1 cellular context compared by ENCODE assay signal in the genomic region with DNA sequence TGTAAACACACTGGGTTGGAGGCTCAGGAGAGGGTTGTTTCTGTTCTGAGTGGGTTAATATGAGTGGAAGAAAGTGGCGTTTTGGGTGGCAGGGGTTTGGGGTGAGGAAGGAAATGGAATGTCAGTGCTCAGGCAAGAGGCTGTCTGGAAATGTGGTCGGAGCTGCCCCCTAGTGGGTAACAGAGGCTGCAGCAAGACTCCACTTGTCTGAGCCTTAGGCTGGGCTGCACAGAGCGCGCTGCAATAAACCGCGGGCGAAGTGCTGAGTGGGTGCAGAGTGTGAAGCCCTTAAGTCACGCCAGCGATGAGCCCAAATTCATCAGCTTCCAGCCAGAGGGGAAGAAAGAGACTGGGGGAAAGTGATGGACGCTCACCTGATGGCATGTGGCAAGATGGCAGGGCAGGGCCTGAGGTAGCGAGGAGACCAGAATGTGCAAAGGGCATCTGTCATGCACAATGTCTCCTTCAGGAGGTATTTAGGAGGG.
A peak's percentile ranks its signal among the peaks of the same experiment; 100 is the strongest.
TF ChIP-seq lines count a peak whose summit lies in the region.

No MANE protein-coding gene starts in this region.

TF ChIP-seq in GM12878, 131 proteins besides CTCF, POLR2A, EP300 and RAD21 (continued from another document and continues in another):
- TF ChIP-seq, protein P1, sequence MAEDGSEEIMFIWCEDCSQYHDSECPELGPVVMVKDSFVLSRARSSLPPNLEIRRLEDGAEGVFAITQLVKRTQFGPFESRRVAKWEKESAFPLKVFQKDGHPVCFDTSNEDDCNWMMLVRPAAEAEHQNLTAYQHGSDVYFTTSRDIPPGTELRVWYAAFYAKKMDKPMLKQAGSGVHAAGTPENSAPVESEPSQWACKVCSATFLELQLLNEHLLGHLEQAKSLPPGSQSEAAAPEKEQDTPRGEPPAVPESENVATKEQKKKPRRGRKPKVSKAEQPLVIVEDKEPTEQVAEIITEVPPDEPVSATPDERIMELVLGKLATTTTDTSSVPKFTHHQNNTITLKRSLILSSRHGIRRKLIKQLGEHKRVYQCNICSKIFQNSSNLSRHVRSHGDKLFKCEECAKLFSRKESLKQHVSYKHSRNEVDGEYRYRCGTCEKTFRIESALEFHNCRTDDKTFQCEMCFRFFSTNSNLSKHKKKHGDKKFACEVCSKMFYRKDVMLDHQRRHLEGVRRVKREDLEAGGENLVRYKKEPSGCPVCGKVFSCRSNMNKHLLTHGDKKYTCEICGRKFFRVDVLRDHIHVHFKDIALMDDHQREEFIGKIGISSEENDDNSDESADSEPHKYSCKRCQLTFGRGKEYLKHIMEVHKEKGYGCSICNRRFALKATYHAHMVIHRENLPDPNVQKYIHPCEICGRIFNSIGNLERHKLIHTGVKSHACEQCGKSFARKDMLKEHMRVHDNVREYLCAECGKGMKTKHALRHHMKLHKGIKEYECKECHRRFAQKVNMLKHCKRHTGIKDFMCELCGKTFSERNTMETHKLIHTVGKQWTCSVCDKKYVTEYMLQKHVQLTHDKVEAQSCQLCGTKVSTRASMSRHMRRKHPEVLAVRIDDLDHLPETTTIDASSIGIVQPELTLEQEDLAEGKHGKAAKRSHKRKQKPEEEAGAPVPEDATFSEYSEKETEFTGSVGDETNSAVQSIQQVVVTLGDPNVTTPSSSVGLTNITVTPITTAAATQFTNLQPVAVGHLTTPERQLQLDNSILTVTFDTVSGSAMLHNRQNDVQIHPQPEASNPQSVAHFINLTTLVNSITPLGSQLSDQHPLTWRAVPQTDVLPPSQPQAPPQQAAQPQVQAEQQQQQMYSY (CRISPR knock-in tag; IDR thresholded peaks at IDR 0.05), result no peak
- TF ChIP-seq NR2F1 (conservative IDR thresholded peaks at IDR 0.05) (no peak), SIN3A (IDR thresholded peaks at IDR 0.05; ENCODE audit: low read depth, low read length) (no peak), YY1 (IDR thresholded peaks at IDR 0.05; ENCODE audit: low read depth, low read length) (peak; percentile 67), CHD2 (IDR thresholded peaks at IDR 0.05; ENCODE audit: borderline replicate concordance, low read depth, low read length) (no peak), POLR2AphosphoS2 (IDR thresholded peaks at IDR 0.05; ENCODE audit: low read depth, low read length) (no peak), NRF1 (conservative IDR thresholded peaks at IDR 0.05; ENCODE audit: low read depth, low read length) (no peak), GABPA (IDR thresholded peaks at IDR 0.05; ENCODE audit: low read depth) (no peak), ZBED1 (IDR thresholded peaks at IDR 0.05; ENCODE audit: borderline replicate concordance) (no peak), ZNF207 (IDR thresholded peaks at IDR 0.05; ENCODE audit: borderline replicate concordance) (0 out of 2 replicates have a peak, but pooled peaks have one; percentile 58), BHLHE40 (IDR thresholded peaks at IDR 0.05; ENCODE audit: borderline replicate concordance in 1 of 2, low read depth in 2 of 2, low read length in 1 of 2) (no peak), ZSCAN29 (IDR thresholded peaks at IDR 0.05) (no peak), SMARCA5 (IDR thresholded peaks at IDR 0.05) (peak; percentile 63; the same call in 1 of the 2 replicates), MTA2 (IDR thresholded peaks at IDR 0.05; ENCODE audit: low read depth) (no peak), IKZF2 (IDR thresholded peaks at IDR 0.05) (0 out of 4 replicates have a peak, but pooled peaks of 1 of the 2 experiments have one; percentile 7), ATF7 (IDR thresholded peaks at IDR 0.05; ENCODE audit: low read depth) (0 out of 2 replicates have a peak, but pooled peaks have one; percentile 9), KDM1A (IDR thresholded peaks at IDR 0.05; ENCODE audit: borderline replicate concordance) (no peak), NR2C1 (IDR thresholded peaks at IDR 0.05) (no peak), SPI1 (IDR thresholded peaks at IDR 0.05; ENCODE audit: borderline replicate concordance, insufficient read depth, low read depth, low read length) (0 out of 2 replicates have a peak, but pooled peaks have one; percentile 7), IKZF1 (conservative IDR thresholded peaks at IDR 0.05) (no peak), RB1 (IDR thresholded peaks at IDR 0.05; ENCODE audit: borderline replicate concordance) (peak; percentile 56; the same call in 1 of the 2 replicates), SIX5 (IDR thresholded peaks at IDR 0.05; ENCODE audit: low read depth, low read length, severe bottlenecking) (no peak), CBFB (IDR thresholded peaks at IDR 0.05; ENCODE audit: low read depth) (no peak), RELA (IDR thresholded peaks at IDR 0.05; ENCODE audit: borderline replicate concordance, partially characterized antibody) (no peak), EGR1 (IDR thresholded peaks at IDR 0.05; ENCODE audit: borderline replicate concordance in 1 of 2, low read depth in 2 of 2, low read length in 2 of 2) (no peak), POLR2AphosphoS5 (IDR thresholded peaks at IDR 0.05; ENCODE audit: low read length) (no peak), JUNB (IDR thresholded peaks at IDR 0.05) (no peak), SMC3 (IDR thresholded peaks at IDR 0.05; ENCODE audit: borderline replicate concordance, low read length) (peak; percentile 89), GATAD2B (conservative IDR thresholded peaks at IDR 0.05; ENCODE audit: low read depth) (no peak), HDAC2 (IDR thresholded peaks at IDR 0.05) (no peak), SUZ12 (IDR thresholded peaks at IDR 0.05; ENCODE audit: unreplicated experiment) (no peak), CEBPB (IDR thresholded peaks at IDR 0.05; ENCODE audit: borderline replicate concordance in 1 of 2, low read depth in 2 of 2, low read length in 2 of 2) (no peak), ASH2L (IDR thresholded peaks at IDR 0.05; ENCODE audit: borderline replicate concordance, low read depth) (no peak), MTA3 (IDR thresholded peaks at IDR 0.05; ENCODE audit: borderline replicate concordance, low read length) (no peak), HDGF (IDR thresholded peaks at IDR 0.05) (no peak), SMAD5 (IDR thresholded peaks at IDR 0.05; ENCODE audit: low read depth) (no peak)
- TF ChIP-seq, protein P2, sequence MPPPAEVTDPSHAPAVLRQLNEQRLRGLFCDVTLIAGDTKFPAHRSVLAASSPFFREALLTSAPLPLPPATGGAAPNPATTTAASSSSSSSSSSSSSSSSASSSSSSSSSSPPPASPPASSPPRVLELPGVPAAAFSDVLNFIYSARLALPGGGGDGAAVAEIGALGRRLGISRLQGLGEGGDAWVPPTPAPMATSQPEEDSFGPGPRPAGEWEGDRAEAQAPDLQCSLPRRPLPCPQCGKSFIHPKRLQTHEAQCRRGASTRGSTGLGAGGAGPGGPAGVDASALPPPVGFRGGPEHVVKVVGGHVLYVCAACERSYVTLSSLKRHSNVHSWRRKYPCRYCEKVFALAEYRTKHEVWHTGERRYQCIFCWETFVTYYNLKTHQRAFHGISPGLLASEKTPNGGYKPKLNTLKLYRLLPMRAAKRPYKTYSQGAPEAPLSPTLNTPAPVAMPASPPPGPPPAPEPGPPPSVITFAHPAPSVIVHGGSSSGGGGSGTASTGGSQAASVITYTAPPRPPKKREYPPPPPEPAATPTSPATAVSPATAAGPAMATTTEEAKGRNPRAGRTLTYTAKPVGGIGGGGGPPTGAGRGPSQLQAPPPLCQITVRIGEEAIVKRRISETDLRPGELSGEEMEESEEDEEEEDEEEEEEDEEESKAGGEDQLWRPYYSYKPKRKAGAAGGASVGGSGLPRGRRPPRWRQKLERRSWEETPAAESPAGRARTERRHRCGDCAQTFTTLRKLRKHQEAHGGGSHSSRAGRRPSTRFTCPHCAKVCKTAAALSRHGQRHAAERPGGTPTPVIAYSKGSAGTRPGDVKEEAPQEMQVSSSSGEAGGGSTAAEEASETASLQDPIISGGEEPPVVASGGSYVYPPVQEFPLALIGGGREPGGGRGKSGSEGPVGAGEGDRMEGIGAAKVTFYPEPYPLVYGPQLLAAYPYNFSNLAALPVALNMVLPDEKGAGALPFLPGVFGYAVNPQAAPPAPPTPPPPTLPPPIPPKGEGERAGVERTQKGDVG (CRISPR knock-in tag; IDR thresholded peaks at IDR 0.05), result no peak
- TF ChIP-seq, protein P3, sequence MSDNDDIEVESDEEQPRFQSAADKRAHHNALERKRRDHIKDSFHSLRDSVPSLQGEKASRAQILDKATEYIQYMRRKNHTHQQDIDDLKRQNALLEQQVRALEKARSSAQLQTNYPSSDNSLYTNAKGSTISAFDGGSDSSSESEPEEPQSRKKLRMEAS (IDR thresholded peaks at IDR 0.05; ENCODE audit: low read depth, low read length), result no peak
- TF ChIP-seq, protein P4, sequence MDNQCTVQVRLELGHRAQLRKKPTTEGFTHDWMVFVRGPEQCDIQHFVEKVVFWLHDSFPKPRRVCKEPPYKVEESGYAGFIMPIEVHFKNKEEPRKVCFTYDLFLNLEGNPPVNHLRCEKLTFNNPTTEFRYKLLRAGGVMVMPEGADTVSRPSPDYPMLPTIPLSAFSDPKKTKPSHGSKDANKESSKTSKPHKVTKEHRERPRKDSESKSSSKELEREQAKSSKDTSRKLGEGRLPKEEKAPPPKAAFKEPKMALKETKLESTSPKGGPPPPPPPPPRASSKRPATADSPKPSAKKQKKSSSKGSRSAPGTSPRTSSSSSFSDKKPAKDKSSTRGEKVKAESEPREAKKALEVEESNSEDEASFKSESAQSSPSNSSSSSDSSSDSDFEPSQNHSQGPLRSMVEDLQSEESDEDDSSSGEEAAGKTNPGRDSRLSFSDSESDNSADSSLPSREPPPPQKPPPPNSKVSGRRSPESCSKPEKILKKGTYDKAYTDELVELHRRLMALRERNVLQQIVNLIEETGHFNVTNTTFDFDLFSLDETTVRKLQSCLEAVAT (IDR thresholded peaks at IDR 0.05), result no peak
- TF ChIP-seq, protein P5, sequence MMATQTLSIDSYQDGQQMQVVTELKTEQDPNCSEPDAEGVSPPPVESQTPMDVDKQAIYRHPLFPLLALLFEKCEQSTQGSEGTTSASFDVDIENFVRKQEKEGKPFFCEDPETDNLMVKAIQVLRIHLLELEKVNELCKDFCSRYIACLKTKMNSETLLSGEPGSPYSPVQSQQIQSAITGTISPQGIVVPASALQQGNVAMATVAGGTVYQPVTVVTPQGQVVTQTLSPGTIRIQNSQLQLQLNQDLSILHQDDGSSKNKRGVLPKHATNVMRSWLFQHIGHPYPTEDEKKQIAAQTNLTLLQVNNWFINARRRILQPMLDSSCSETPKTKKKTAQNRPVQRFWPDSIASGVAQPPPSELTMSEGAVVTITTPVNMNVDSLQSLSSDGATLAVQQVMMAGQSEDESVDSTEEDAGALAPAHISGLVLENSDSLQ (IDR thresholded peaks at IDR 0.05), result no peak
- TF ChIP-seq, protein P6, sequence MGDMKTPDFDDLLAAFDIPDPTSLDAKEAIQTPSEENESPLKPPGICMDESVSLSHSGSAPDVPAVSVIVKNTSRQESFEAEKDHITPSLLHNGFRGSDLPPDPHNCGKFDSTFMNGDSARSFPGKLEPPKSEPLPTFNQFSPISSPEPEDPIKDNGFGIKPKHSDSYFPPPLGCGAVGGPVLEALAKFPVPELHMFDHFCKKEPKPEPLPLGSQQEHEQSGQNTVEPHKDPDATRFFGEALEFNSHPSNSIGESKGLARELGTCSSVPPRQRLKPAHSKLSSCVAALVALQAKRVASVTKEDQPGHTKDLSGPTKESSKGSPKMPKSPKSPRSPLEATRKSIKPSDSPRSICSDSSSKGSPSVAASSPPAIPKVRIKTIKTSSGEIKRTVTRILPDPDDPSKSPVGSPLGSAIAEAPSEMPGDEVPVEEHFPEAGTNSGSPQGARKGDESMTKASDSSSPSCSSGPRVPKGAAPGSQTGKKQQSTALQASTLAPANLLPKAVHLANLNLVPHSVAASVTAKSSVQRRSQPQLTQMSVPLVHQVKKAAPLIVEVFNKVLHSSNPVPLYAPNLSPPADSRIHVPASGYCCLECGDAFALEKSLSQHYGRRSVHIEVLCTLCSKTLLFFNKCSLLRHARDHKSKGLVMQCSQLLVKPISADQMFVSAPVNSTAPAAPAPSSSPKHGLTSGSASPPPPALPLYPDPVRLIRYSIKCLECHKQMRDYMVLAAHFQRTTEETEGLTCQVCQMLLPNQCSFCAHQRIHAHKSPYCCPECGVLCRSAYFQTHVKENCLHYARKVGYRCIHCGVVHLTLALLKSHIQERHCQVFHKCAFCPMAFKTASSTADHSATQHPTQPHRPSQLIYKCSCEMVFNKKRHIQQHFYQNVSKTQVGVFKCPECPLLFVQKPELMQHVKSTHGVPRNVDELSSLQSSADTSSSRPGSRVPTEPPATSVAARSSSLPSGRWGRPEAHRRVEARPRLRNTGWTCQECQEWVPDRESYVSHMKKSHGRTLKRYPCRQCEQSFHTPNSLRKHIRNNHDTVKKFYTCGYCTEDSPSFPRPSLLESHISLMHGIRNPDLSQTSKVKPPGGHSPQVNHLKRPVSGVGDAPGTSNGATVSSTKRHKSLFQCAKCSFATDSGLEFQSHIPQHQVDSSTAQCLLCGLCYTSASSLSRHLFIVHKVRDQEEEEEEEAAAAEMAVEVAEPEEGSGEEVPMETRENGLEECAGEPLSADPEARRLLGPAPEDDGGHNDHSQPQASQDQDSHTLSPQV (IDR thresholded peaks at IDR 0.05), result no peak
- TF ChIP-seq, protein P7, sequence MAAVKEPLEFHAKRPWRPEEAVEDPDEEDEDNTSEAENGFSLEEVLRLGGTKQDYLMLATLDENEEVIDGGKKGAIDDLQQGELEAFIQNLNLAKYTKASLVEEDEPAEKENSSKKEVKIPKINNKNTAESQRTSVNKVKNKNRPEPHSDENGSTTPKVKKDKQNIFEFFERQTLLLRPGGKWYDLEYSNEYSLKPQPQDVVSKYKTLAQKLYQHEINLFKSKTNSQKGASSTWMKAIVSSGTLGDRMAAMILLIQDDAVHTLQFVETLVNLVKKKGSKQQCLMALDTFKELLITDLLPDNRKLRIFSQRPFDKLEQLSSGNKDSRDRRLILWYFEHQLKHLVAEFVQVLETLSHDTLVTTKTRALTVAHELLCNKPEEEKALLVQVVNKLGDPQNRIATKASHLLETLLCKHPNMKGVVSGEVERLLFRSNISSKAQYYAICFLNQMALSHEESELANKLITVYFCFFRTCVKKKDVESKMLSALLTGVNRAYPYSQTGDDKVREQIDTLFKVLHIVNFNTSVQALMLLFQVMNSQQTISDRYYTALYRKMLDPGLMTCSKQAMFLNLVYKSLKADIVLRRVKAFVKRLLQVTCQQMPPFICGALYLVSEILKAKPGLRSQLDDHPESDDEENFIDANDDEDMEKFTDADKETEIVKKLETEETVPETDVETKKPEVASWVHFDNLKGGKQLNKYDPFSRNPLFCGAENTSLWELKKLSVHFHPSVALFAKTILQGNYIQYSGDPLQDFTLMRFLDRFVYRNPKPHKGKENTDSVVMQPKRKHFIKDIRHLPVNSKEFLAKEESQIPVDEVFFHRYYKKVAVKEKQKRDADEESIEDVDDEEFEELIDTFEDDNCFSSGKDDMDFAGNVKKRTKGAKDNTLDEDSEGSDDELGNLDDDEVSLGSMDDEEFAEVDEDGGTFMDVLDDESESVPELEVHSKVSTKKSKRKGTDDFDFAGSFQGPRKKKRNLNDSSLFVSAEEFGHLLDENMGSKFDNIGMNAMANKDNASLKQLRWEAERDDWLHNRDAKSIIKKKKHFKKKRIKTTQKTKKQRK (IDR thresholded peaks at IDR 0.05; ENCODE audit: low read depth, low read length), result no peak
